In genomic region chr17:69921046-69921445, GRCh38 we compare ENCODE assay signal across 19 cellular contexts.
"Had no signal": no experiment of that assay in that cellular context is flagged by ENCODE, and none has a peak within 500 bp of the region (broad histone marks: within the 10 kb centered on the region; RNA-seq: fewer than 3 reads in every experiment).

No MANE protein-coding gene starts in this region.

- H3K27ac Mint-ChIP-seq: mesothelial cell of epicardium had no signal

- FAIRE-seq: colon, endothelial cell of umbilical vein, frontal cortex, islet of Langerhans, keratinocyte had no signal

- DNase-seq: dermis blood vessel endothelial cell; dorsolateral prefrontal cortex; effector CD4-positive, alpha-beta T cell; effector memory CD4-positive, alpha-beta T cell; foreskin keratinocyte; heart left ventricle; hippocampal formation; left cardiac atrium; left lung; left ventricle myocardium superior; lower lobe of right lung; mesenchymal stem cell had no signal

- ATAC-seq: foreskin keratinocyte, gastroesophageal sphincter, heart left ventricle, left cardiac atrium, left lung, left ventricle myocardium superior, lower lobe of right lung had no signal

- H3K4me3 Mint-ChIP-seq: mesothelial cell of epicardium had no signal
